ENCODE assay signal across 22 cellular contexts in genomic region chr7:84176716-84177115, GRCh38. TPM values are rescaled to one million over a fixed set of nuclear protein-coding genes. Genes with fewer than 3 reads are reported as not detected.
A peak's percentile ranks its signal among the peaks of the same experiment; 100 is the strongest.
DNase-seq lines count a peak whose midpoint lies in the region; ATAC-seq and TF ChIP-seq lines count a peak whose summit lies in the region.
"Had no signal": no experiment of that assay in that cellular context is flagged by ENCODE, and none has a peak within 500 bp of the region (broad histone marks: within the 10 kb centered on the region; RNA-seq: fewer than 3 reads in every experiment).

No MANE protein-coding gene starts in this region.

- WGBS in transverse colon (ENCODE audit: low coverage in 1 of 2), 2 donors = 45 to 67% methylated on average over 2 of the region's 2 CpGs

- H3K4me1 ChIP-seq in RWPE2 (ENCODE audit: insufficient read depth, poor library complexity, severe bottlenecking) (peaks cover 20% of the 10 kb centered on the region), transverse colon (peaks cover 0 to 9% (median 2%) of the 10 kb centered on the region in 4 donors)
- H3K4me1 ChIP-seq: adrenal gland, BLaER1, prostate gland, SJCRH30, upper lobe of left lung had no signal

- ATAC-seq in Right ventricle myocardium superior (ENCODE audit: poor library complexity) = peak; percentile 77
- ATAC-seq in Right ventricle myocardium inferior = no peak
- peak; percentile 10; the same call in 1 of the 3 replicates for ATAC-seq in RWPE2 (ENCODE audit: low read depth)
- ATAC-seq in stimulated activated naive B cell treated with anti-CD40 and anti-IgM and Interleukin-4, amounts not matched to agents 10 μg/mL and 1 μg/mL and 100 μg/mL, for 72 hours (replicated peaks) = no peak
- no peak for ATAC-seq in GM18517 (IDR thresholded peaks at IDR 0.05; ENCODE audit: unreplicated experiment)

- no peak for TF ChIP-seq POLR2A in transverse colon (IDR thresholded peaks at IDR 0.05)

- no peaks in the 10 kb centered on the region for H3K27me3 ChIP-seq in RWPE2 (ENCODE audit: insufficient read depth, poor library complexity, severe bottlenecking)
- H3K27me3 ChIP-seq in transverse colon = no peaks in the 10 kb centered on the region
- H3K27me3 ChIP-seq: adrenal gland, BLaER1, dorsolateral prefrontal cortex, SJCRH30, upper lobe of left lung had no signal

- H3K27ac ChIP-seq in RWPE2 (ENCODE audit: poor library complexity, severe bottlenecking) (peak overlapping the region; percentile 3), transverse colon (peak overlapping the region in 3 of 4 donors; percentile 22 to 59 (median 35))
- H3K27ac ChIP-seq: adrenal gland, BLaER1, dorsolateral prefrontal cortex, prostate gland, SJCRH30, upper lobe of left lung had no signal

- no peak overlapping the region for H3K4me3 Mint-ChIP-seq in stimulated activated naive B cell treated with anti-CD40 and anti-IgM and Interleukin-4, amounts not matched to agents 10 μg/mL and 1 μg/mL and 100 μg/mL, for 72 hours
- H3K4me3 Mint-ChIP-seq: activated B cell treated with CpG ODN at 0.5 μM for 24 hours; activated CD4-positive, alpha-beta memory T cell treated with anti-CD3 and anti-CD28 coated beads for 36 hours; central memory CD8-positive, alpha-beta T cell had no signal

- H3K9me3 Mint-ChIP-seq in stimulated activated naive B cell treated with anti-CD40 and anti-IgM and Interleukin-4, amounts not matched to agents 10 μg/mL and 1 μg/mL and 100 μg/mL, for 72 hours = no peaks in the 10 kb centered on the region
- H3K9me3 Mint-ChIP-seq: activated B cell treated with CpG ODN at 0.5 μM for 24 hours; activated CD4-positive, alpha-beta memory T cell treated with anti-CD3 and anti-CD28 coated beads for 36 hours; central memory CD8-positive, alpha-beta T cell had no signal

- TF ChIP-seq EP300 in transverse colon (IDR thresholded peaks at IDR 0.05; ENCODE audit: low read depth) = no peak

- H3K36me3 Mint-ChIP-seq in stimulated activated naive B cell treated with anti-CD40 and anti-IgM and Interleukin-4, amounts not matched to agents 10 μg/mL and 1 μg/mL and 100 μg/mL, for 72 hours = no peaks in the 10 kb centered on the region
- H3K36me3 Mint-ChIP-seq: activated CD4-positive, alpha-beta memory T cell treated with anti-CD3 and anti-CD28 coated beads for 36 hours had no signal

- in situ Hi-C loops in transverse colon (cut with MboI; ENCODE audit: low pct_ligation_motif_present in 1 of 4, low pct_unique_long_range_greater_than_20kb in 1 of 4, low sequenced_read_pairs in 3 of 4) = loop anchor here in 2 of 4 donors (25.0 kb wide), 1 partner anchor 836 kb away; no protein-coding TSS in a partner anchor

- TF ChIP-seq CTCF in RWPE2 (IDR thresholded peaks at IDR 0.05; ENCODE audit: poor library complexity, severe bottlenecking) (no peak), fibroblast of the aortic adventitia (IDR thresholded peaks at IDR 0.05; ENCODE audit: insufficient read depth, low read length) (no peak), transverse colon (IDR thresholded peaks at IDR 0.05) (no peak)

- no peaks in the 10 kb centered on the region for H3K4me1 Mint-ChIP-seq in stimulated activated naive B cell treated with anti-CD40 and anti-IgM and Interleukin-4, amounts not matched to agents 10 μg/mL and 1 μg/mL and 100 μg/mL, for 72 hours
- H3K4me1 Mint-ChIP-seq: activated B cell treated with CpG ODN at 0.5 μM for 24 hours; central memory CD8-positive, alpha-beta T cell had no signal

- no peaks in the 10 kb centered on the region for H3K36me3 ChIP-seq in RWPE2 (ENCODE audit: low read depth)
- no peaks in the 10 kb centered on the region for H3K36me3 ChIP-seq in transverse colon
- H3K36me3 ChIP-seq: adrenal gland, BLaER1, prostate gland, upper lobe of left lung had no signal

- no peaks in the 10 kb centered on the region for H3K27me3 Mint-ChIP-seq in stimulated activated naive B cell treated with anti-CD40 and anti-IgM and Interleukin-4, amounts not matched to agents 10 μg/mL and 1 μg/mL and 100 μg/mL, for 72 hours
- H3K27me3 Mint-ChIP-seq: activated B cell treated with CpG ODN at 0.5 μM for 24 hours; activated CD4-positive, alpha-beta memory T cell treated with anti-CD3 and anti-CD28 coated beads for 36 hours; central memory CD8-positive, alpha-beta T cell had no signal

- intact Hi-C loops in Right ventricle myocardium superior (cut with DNase I) (no loop called here), Right ventricle myocardium inferior (cut with DNase I) (no loop called here), transverse colon (cut with DNase I; ENCODE audit: low total_unique reads) (no loop called here)

- DNase-seq in Right ventricle myocardium superior (no peak), Right ventricle myocardium inferior (ENCODE audit: missing footprints) (no peak), RWPE2 (ENCODE audit: low spot score) (no peak), fibroblast of the aortic adventitia (ENCODE audit: low read depth) (peak; percentile 85), transverse colon (no peak), NCI-H345 (lab: John Stamatoyannopoulos, UW) (no peak)
- DNase-seq in stimulated activated naive B cell treated with anti-CD40 and anti-IgM and Interleukin-4, amounts not matched to agents 10 μg/mL and 1 μg/mL and 100 μg/mL, for 72 hours = no peak
- DNase-seq: activated B cell treated with CpG ODN at 0.5 μM for 24 hours; activated CD4-positive, alpha-beta memory T cell treated with anti-CD3 and anti-CD28 coated beads for 36 hours; activated effector memory CD4-positive, alpha-beta T cell treated with anti-CD3 and anti-CD28 coated beads, Interleukin-2, amount 50 U/mL, for 16 hours; adrenal gland; dorsolateral prefrontal cortex; head of caudate nucleus; NCI-H1694 treated with DMSO at 0.1 percent for 48 hours; NCI-H774; SJCRH30; upper lobe of left lung had no signal

- no peak overlapping the region for H3K27ac Mint-ChIP-seq in stimulated activated naive B cell treated with anti-CD40 and anti-IgM and Interleukin-4, amounts not matched to agents 10 μg/mL and 1 μg/mL and 100 μg/mL, for 72 hours
- H3K27ac Mint-ChIP-seq: activated B cell treated with CpG ODN at 0.5 μM for 24 hours; activated CD4-positive, alpha-beta memory T cell treated with anti-CD3 and anti-CD28 coated beads for 36 hours had no signal

- H3K9me3 ChIP-seq in RWPE2 (ENCODE audit: severe bottlenecking) = peaks cover 3% of the 10 kb centered on the region
- no peaks in the 10 kb centered on the region for H3K9me3 ChIP-seq in transverse colon
- H3K9me3 ChIP-seq: adrenal gland, prostate gland had no signal

- H3K4me3 ChIP-seq in RWPE2 (ENCODE audit: severe bottlenecking) (no peak overlapping the region), fibroblast of the aortic adventitia (ENCODE audit: low read depth, low read length) (no peak overlapping the region), transverse colon (no peak overlapping the region)
- H3K4me3 ChIP-seq: adrenal gland, BLaER1, dorsolateral prefrontal cortex, prostate gland, SJCRH30, upper lobe of left lung had no signal

RNA-seq across cellular contexts. Expression of gene SEMA3A, which starts 17.9 kb away (rescaled TPM):
- total RNA-seq in Right ventricle myocardium superior (2.2 TPM), Right ventricle myocardium inferior (1.7 TPM), fibroblast of the aortic adventitia (ENCODE audit: low replicate concordance) (1.6 and 118 TPM in 2 replicates), transverse colon (1 to 10 TPM in 3 of 4 donors, under 1 TPM in 1; 1.00 to 8.3 (median 4.7) TPM)
- total RNA-seq: activated B cell treated with CpG ODN at 0.5 μM for 24 hours, OCI-LY7 had no signal

Comparison
In these comparisons a context has a peak if more than half of its experiments do, and no peak if none do; other contexts are left out.
1. ATAC-seq: peak in Right ventricle myocardium superior (single experiment) and RWPE2 (single experiment); none in Right ventricle myocardium inferior (single experiment), stimulated activated naive B cell treated with anti-CD40 and anti-IgM and Interleukin-4, amounts not matched to agents 10 μg/mL and 1 μg/mL and 100 μg/mL, for 72 hours (0 of 2) and GM18517 (single experiment).